Comparison of ENCODE assay signal across 8 cellular contexts in genomic region chr9:129803679-129804065, GRCh38. TPM values are rescaled to one million over a fixed set of nuclear protein-coding genes. Genes with fewer than 3 reads are reported as not detected.
DNase-seq lines count a peak whose midpoint lies in the region; ATAC-seq and TF ChIP-seq lines count a peak whose summit lies in the region.

No MANE protein-coding gene starts in this region.

- H3K4me1 Mint-ChIP-seq in activated CD8-positive, alpha-beta T cell treated with anti-CD3 and anti-CD28 coated beads for 36 hours (ENCODE audit: low read depth), result peaks cover 24% of the 10 kb centered on the region

- H3K9me3 ChIP-seq in BE2C, result no peaks in the 10 kb centered on the region
- no peaks in the 10 kb centered on the region for H3K9me3 ChIP-seq in subcutaneous abdominal adipose tissue (ENCODE audit: control insufficient read depth in 5 of 5, low read length in 5 of 5)

- H3K9me3 Mint-ChIP-seq in activated CD8-positive, alpha-beta T cell treated with anti-CD3 and anti-CD28 coated beads for 36 hours, result no peaks in the 10 kb centered on the region

- H3K36me3 ChIP-seq in BE2C (peaks cover 15% of the 10 kb centered on the region), subcutaneous abdominal adipose tissue (ENCODE audit: control insufficient read depth in 5 of 5, insufficient read depth in 5 of 5, low read length in 5 of 5) (peaks cover 0 to 17% (median 8%) of the 10 kb centered on the region in 5 donors)

- ATAC-seq in activated CD8-positive, alpha-beta T cell treated with anti-CD3 and anti-CD28 coated beads for 36 hours, result no peak
- no peak for ATAC-seq in GM21528 (IDR thresholded peaks at IDR 0.05; ENCODE audit: low FRiP score, unreplicated experiment)

- H3K4me1 ChIP-seq in BE2C (no peaks in the 10 kb centered on the region; the same call in 1 of the 2 replicates), subcutaneous abdominal adipose tissue (ENCODE audit: control insufficient read depth in 5 of 5, insufficient read depth in 5 of 5, low read length in 5 of 5) (peaks cover 0 to 13% (median 10%) of the 10 kb centered on the region in 5 donors)

- TF ChIP-seq CTCF in BE2C (IDR thresholded peaks at IDR 0.05; ENCODE audit: low read depth, low read length), result no peak
- no peak for TF ChIP-seq CTCF in activated CD8-positive, alpha-beta T cell treated with anti-CD3 and anti-CD28 coated beads for 36 hours (IDR thresholded peaks at IDR 0.05)

- H3K27ac Mint-ChIP-seq in activated CD8-positive, alpha-beta T cell treated with anti-CD3 and anti-CD28 coated beads for 36 hours, result peak overlapping the region; percentile 72

- intact Hi-C loops in activated CD8-positive, alpha-beta T cell treated with anti-CD3 and anti-CD28 coated beads for 36 hours (cut with micrococcal nuclease), result no loop called here

- H3K9ac ChIP-seq in subcutaneous abdominal adipose tissue (ENCODE audit: low read length in 5 of 5), result peak overlapping the region; percentile 30 to 80 (median 71)

- CTCF ChIA-PET in HEK293T (lab: Yijun Ruan, JAX), result no interaction called here
- CTCF ChIA-PET in activated CD8-positive, alpha-beta T cell treated with anti-CD3 and anti-CD28 coated beads for 36 hours (lab: Charles Lee), result interaction anchor here (1.0 to 1.5 kb wide), 2 partner anchors 13 to 77 kb away, joined by 5 to 6 read pairs; no protein-coding TSS in a partner anchor

- POLR2A ChIA-PET in HEK293T (lab: Yijun Ruan, JAX), result interaction anchor here (0.5 to 1.1 kb wide), 3 partner anchors 8 to 336 kb away, joined by 3 to 9 read pairs (median 3); no protein-coding TSS in a partner anchor
- POLR2A ChIA-PET in activated CD8-positive, alpha-beta T cell treated with anti-CD3 and anti-CD28 coated beads for 36 hours (lab: Charles Lee), result interaction anchor here (0.8 to 1.9 kb wide), 9 partner anchors 8 to 64 kb away, joined by 3 to 9 read pairs (median 5); partner anchors contain the start of gene TOR1A

- H3K4me3 ChIP-seq in BE2C (ENCODE audit: low read depth, low read length), result peak overlapping the region; percentile 87
- peak overlapping the region; percentile 71 to 92 (median 83) for H3K4me3 ChIP-seq in subcutaneous abdominal adipose tissue (ENCODE audit: low read depth in 1 of 5, low read length in 5 of 5)

- DNase-seq in BE2C (no peak), HEK293T (ENCODE audit: extremely low spot score) (peak; percentile 17), inferior parietal cortex (ENCODE audit: extremely low spot score) (peak; percentile 9)
- no peak for DNase-seq in activated CD8-positive, alpha-beta T cell treated with anti-CD3 and anti-CD28 coated beads for 36 hours
- no peak for DNase-seq in central memory CD4-positive, alpha-beta T cell
- no peak for DNase-seq in activated CD4-positive, alpha-beta T cell treated with anti-CD3 and anti-CD28 coated beads, Interleukin-2, amount 50 U/mL, for 4 hours

- peak overlapping the region; percentile 83 for H3K4me3 Mint-ChIP-seq in activated CD8-positive, alpha-beta T cell treated with anti-CD3 and anti-CD28 coated beads for 36 hours

- no peaks in the 10 kb centered on the region for H3K27me3 ChIP-seq in BE2C
- H3K27me3 ChIP-seq in subcutaneous abdominal adipose tissue (ENCODE audit: control insufficient read depth in 5 of 5, insufficient read depth in 4 of 5, low read length in 5 of 5), result no peaks in the 10 kb centered on the region

- peak overlapping the region; percentile 46 for H3K27ac ChIP-seq in subcutaneous abdominal adipose tissue (ENCODE audit: low read depth, low read length)

- H3K27me3 Mint-ChIP-seq in activated CD8-positive, alpha-beta T cell treated with anti-CD3 and anti-CD28 coated beads for 36 hours, result no peaks in the 10 kb centered on the region

- H3K36me3 Mint-ChIP-seq in activated CD8-positive, alpha-beta T cell treated with anti-CD3 and anti-CD28 coated beads for 36 hours (ENCODE audit: low read depth), result peaks cover 25% of the 10 kb centered on the region

TF ChIP-seq in HEK293T, 16 proteins besides CTCF, POLR2A, EP300 and RAD21:
- no peak for TF ChIP-seq FOXK2 (IDR thresholded peaks at IDR 0.05)
- no peak for TF ChIP-seq ZNF384 (IDR thresholded peaks at IDR 0.05)
- no peak for TF ChIP-seq SUZ12 (IDR thresholded peaks at IDR 0.05)
- no peak for TF ChIP-seq NFRKB (IDR thresholded peaks at IDR 0.05)
- no peak for TF ChIP-seq ARNT (IDR thresholded peaks at IDR 0.05)
- no peak for TF ChIP-seq CTBP1 (IDR thresholded peaks at IDR 0.05; ENCODE audit: borderline replicate concordance)
- no peak for TF ChIP-seq FOXA1 (IDR thresholded peaks at IDR 0.05)
- TF ChIP-seq L3MBTL2 (conservative IDR thresholded peaks at IDR 0.05), result no peak
- TF ChIP-seq FOXM1 (IDR thresholded peaks at IDR 0.05; ENCODE audit: borderline replicate concordance), result no peak
- TF ChIP-seq ELF4 (IDR thresholded peaks at IDR 0.05), result no peak
- no peak for TF ChIP-seq BHLHE40 (IDR thresholded peaks at IDR 0.05; ENCODE audit: borderline replicate concordance)
- no peak for TF ChIP-seq TARDBP (IDR thresholded peaks at IDR 0.05)
- TF ChIP-seq, protein P1, sequence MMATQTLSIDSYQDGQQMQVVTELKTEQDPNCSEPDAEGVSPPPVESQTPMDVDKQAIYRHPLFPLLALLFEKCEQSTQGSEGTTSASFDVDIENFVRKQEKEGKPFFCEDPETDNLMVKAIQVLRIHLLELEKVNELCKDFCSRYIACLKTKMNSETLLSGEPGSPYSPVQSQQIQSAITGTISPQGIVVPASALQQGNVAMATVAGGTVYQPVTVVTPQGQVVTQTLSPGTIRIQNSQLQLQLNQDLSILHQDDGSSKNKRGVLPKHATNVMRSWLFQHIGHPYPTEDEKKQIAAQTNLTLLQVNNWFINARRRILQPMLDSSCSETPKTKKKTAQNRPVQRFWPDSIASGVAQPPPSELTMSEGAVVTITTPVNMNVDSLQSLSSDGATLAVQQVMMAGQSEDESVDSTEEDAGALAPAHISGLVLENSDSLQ (IDR thresholded peaks at IDR 0.05), result no peak
- no peak for TF ChIP-seq LEF1 (IDR thresholded peaks at IDR 0.05; ENCODE audit: borderline replicate concordance)
- TF ChIP-seq HDGF (IDR thresholded peaks at IDR 0.05; ENCODE audit: borderline replicate concordance), result no peak

RNA-seq across cellular contexts. Expression of gene TOR1B, which starts 0.7 kb away (rescaled TPM):
- 35.7 TPM for polyA plus RNA-seq in BE2C (2012; ENCODE audit: insufficient read depth, insufficient read length, low read depth)
- total RNA-seq in activated CD8-positive, alpha-beta T cell treated with anti-CD3 and anti-CD28 coated beads for 36 hours, result 10 to 100 TPM; 18.5 to 19.8 TPM

RNA-seq across cellular contexts. Expression of gene TOR1A, which starts 20.3 kb away (rescaled TPM):
- polyA plus RNA-seq in BE2C (2012; ENCODE audit: insufficient read depth, insufficient read length, low read depth), result 71.2 TPM
- 10 to 100 TPM; 31.9 to 32.4 TPM for total RNA-seq in activated CD8-positive, alpha-beta T cell treated with anti-CD3 and anti-CD28 coated beads for 36 hours

RNA-seq across cellular contexts. Expression of gene C9orf78, which starts 31.4 kb away (rescaled TPM):
- 202 TPM for polyA plus RNA-seq in BE2C (2012; ENCODE audit: insufficient read depth, insufficient read length, low read depth)
- total RNA-seq in activated CD8-positive, alpha-beta T cell treated with anti-CD3 and anti-CD28 coated beads for 36 hours, result 10 to 100 TPM; 44.5 to 51.7 TPM

RNA-seq across cellular contexts. Expression of gene USP20, which starts 31.6 kb away (rescaled TPM):
- polyA plus RNA-seq in BE2C (2012; ENCODE audit: insufficient read depth, insufficient read length, low read depth), result 95.4 TPM
- 10 to 100 TPM; 55.3 to 55.9 TPM for total RNA-seq in activated CD8-positive, alpha-beta T cell treated with anti-CD3 and anti-CD28 coated beads for 36 hours

RNA-seq across cellular contexts. Expression of gene PTGES, which starts 50.8 kb away (rescaled TPM):
- polyA plus RNA-seq in BE2C (2012; ENCODE audit: insufficient read depth, insufficient read length, low read depth), result 1.4 TPM
- total RNA-seq in activated CD8-positive, alpha-beta T cell treated with anti-CD3 and anti-CD28 coated beads for 36 hours, result under 1 TPM; 0.20 to 0.56 TPM

Comparison
In these comparisons a context has a peak if more than half of its experiments do, and no peak if none do; other contexts are left out.
1. DNase-seq: peak in HEK293T (single experiment) and inferior parietal cortex (single experiment); none in BE2C (single experiment), activated CD8-positive, alpha-beta T cell treated with anti-CD3 and anti-CD28 coated beads for 36 hours (single experiment), central memory CD4-positive, alpha-beta T cell (single experiment) and activated CD4-positive, alpha-beta T cell treated with anti-CD3 and anti-CD28 coated beads, Interleukin-2, amount 50 U/mL, for 4 hours (0 of 2).